2 cellular contexts compared by ENCODE assay signal in the genomic region with DNA sequence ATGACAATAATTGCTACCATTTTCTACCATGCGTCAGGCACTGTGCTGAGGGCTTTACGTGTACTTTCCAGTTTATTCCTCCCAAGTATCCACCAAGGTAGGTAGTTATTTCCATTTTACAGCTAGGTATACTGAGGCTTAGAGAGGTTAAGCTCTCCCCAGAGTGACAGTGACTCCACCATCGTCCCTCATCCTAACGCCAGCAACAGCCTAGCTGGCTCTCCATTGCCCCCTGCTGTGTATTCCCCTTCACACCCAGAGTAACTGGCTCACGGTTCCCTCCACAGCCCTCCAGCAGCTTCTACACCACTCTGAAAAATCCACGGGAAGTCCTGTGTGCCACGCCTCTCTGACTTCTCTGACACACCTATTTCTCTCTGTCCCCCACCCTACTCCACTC.
TF ChIP-seq lines count a peak whose summit lies in the region.

No MANE protein-coding gene starts in this region.

TF ChIP-seq in HEK293T, 16 proteins besides CTCF, POLR2A, EP300 and RAD21 (continued from another document):
- TF ChIP-seq ELF4 (IDR thresholded peaks at IDR 0.05) (no peak), SP1 (IDR thresholded peaks at IDR 0.05) (no peak), ZNF384 (IDR thresholded peaks at IDR 0.05) (no peak), ARNT (IDR thresholded peaks at IDR 0.05) (no peak), BHLHE40 (IDR thresholded peaks at IDR 0.05; ENCODE audit: borderline replicate concordance) (no peak)
- TF ChIP-seq, protein P1, sequence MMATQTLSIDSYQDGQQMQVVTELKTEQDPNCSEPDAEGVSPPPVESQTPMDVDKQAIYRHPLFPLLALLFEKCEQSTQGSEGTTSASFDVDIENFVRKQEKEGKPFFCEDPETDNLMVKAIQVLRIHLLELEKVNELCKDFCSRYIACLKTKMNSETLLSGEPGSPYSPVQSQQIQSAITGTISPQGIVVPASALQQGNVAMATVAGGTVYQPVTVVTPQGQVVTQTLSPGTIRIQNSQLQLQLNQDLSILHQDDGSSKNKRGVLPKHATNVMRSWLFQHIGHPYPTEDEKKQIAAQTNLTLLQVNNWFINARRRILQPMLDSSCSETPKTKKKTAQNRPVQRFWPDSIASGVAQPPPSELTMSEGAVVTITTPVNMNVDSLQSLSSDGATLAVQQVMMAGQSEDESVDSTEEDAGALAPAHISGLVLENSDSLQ (IDR thresholded peaks at IDR 0.05) = no peak
TF ChIP-seq in HEK293T: peak in this region for 0.

TF ChIP-seq in liver, 16 proteins besides CTCF, POLR2A, EP300 and RAD21 (continued from another document):
- TF ChIP-seq, protein P2, sequence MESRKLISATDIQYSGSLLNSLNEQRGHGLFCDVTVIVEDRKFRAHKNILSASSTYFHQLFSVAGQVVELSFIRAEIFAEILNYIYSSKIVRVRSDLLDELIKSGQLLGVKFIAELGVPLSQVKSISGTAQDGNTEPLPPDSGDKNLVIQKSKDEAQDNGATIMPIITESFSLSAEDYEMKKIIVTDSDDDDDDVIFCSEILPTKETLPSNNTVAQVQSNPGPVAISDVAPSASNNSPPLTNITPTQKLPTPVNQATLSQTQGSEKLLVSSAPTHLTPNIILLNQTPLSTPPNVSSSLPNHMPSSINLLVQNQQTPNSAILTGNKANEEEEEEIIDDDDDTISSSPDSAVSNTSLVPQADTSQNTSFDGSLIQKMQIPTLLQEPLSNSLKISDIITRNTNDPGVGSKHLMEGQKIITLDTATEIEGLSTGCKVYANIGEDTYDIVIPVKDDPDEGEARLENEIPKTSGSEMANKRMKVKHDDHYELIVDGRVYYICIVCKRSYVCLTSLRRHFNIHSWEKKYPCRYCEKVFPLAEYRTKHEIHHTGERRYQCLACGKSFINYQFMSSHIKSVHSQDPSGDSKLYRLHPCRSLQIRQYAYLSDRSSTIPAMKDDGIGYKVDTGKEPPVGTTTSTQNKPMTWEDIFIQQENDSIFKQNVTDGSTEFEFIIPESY (IDR thresholded peaks at IDR 0.05) = no peak
- no peak for TF ChIP-seq HNF4G (IDR thresholded peaks at IDR 0.05)
- TF ChIP-seq NR2F2 (IDR thresholded peaks at IDR 0.05) = no peak
- no peak for TF ChIP-seq YY1 (IDR thresholded peaks at IDR 0.05)
- TF ChIP-seq JUND (IDR thresholded peaks at IDR 0.05) = no peak
- TF ChIP-seq, protein P3, sequence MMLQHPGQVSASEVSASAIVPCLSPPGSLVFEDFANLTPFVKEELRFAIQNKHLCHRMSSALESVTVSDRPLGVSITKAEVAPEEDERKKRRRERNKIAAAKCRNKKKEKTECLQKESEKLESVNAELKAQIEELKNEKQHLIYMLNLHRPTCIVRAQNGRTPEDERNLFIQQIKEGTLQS (IDR thresholded peaks at IDR 0.05) = no peak
- TF ChIP-seq, protein P4, sequence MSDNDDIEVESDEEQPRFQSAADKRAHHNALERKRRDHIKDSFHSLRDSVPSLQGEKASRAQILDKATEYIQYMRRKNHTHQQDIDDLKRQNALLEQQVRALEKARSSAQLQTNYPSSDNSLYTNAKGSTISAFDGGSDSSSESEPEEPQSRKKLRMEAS (IDR thresholded peaks at IDR 0.05) = no peak
